ENCODE assay signal across 10 cellular contexts in the genomic region with DNA sequence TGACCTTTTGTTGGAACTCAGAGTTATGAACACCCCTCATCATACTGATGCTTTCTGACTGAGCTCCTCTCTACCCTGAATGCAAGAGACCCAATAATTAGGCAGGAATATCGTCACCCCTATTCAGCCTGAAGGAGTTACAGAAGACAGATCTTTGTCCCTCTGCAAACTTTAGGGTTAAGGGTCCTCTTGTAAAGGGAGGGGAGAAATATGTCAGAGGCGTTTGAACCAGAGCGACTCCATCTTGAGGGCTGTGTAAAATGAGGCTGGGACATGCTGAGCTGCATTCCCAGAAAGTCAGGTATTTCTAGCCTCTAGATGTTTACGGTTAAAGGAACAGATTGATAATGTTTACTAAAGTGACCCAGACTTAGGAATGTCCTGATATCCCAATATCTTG.
"Had no signal": no experiment of that assay in that cellular context is flagged by ENCODE, and none has a peak within 500 bp of the region (broad histone marks: within the 10 kb centered on the region; RNA-seq: fewer than 3 reads in every experiment).

No MANE protein-coding gene starts in this region.

- H3K4me1 ChIP-seq: HAP-1 had no signal

- H3K36me3 ChIP-seq: HAP-1 had no signal

- H3K9me3 Mint-ChIP-seq: H9, HFFc6 had no signal

- H3K9me3 ChIP-seq: HAP-1 had no signal

- H3K9ac ChIP-seq: GM23248 had no signal

- FAIRE-seq: H1, H54 had no signal

- H3K4me3 ChIP-seq: GM23248, HAP-1 had no signal

- H3K27ac ChIP-seq: GM23248 had no signal

- H3K27ac Mint-ChIP-seq: HFFc6 had no signal

- H2AFZ ChIP-seq: GM23248 had no signal

- DNase-seq: GM23248, GOT3, H7, H9, HCEC 1CT, HFFc6 had no signal

- ATAC-seq: HCT116 had no signal

- H3K4me3 Mint-ChIP-seq: H9, HFFc6 had no signal

- H3K4me1 Mint-ChIP-seq: H9 had no signal
